ENCODE assay signal across 1 cellular context in genomic region chr5:14880688-14881087, GRCh38.
TF ChIP-seq lines count a peak whose summit lies in the region.

No MANE protein-coding gene starts in this region.

TF ChIP-seq in SK-N-SH treated with all-trans-retinoic acid at 6 μM for 48 hours, 23 proteins besides CTCF, POLR2A, EP300 and RAD21 (continued from another document):
- no peak for TF ChIP-seq CREB5 (CRISPR knock-in tag; IDR thresholded peaks at IDR 0.05; ENCODE audit: low read depth)
- no peak for TF ChIP-seq ZNF70 (CRISPR knock-in tag; IDR thresholded peaks at IDR 0.05)
- TF ChIP-seq ZFP3 (CRISPR knock-in tag; IDR thresholded peaks at IDR 0.05), result no peak
- TF ChIP-seq SNAI2 (CRISPR knock-in tag; IDR thresholded peaks at IDR 0.05), result no peak
- no peak for TF ChIP-seq ZNF565 (CRISPR knock-in tag; conservative IDR thresholded peaks at IDR 0.05; ENCODE audit: low read depth)
- TF ChIP-seq TCF4 (CRISPR knock-in tag; IDR thresholded peaks at IDR 0.05; ENCODE audit: borderline replicate concordance), result no peak
- TF ChIP-seq ZNF8 (CRISPR knock-in tag; IDR thresholded peaks at IDR 0.05), result no peak
- TF ChIP-seq RARB (CRISPR knock-in tag; IDR thresholded peaks at IDR 0.05), result no peak
- TF ChIP-seq CSRNP3 (CRISPR knock-in tag; IDR thresholded peaks at IDR 0.05), result no peak
- no peak for TF ChIP-seq ZFP30 (CRISPR knock-in tag; IDR thresholded peaks at IDR 0.05)
- TF ChIP-seq ZC3H10 (CRISPR knock-in tag; IDR thresholded peaks at IDR 0.05), result no peak
